ENCODE assay signal across 14 cellular contexts in genomic region chr7:12839508-12840153, GRCh38.
A peak's percentile ranks its signal among the peaks of the same experiment; 100 is the strongest.
DNase-seq lines count a peak whose midpoint lies in the region; ATAC-seq and TF ChIP-seq lines count a peak whose summit lies in the region.
"Had no signal": no experiment of that assay in that cellular context is flagged by ENCODE, and none has a peak within 500 bp of the region (broad histone marks: within the 10 kb centered on the region; RNA-seq: fewer than 3 reads in every experiment).

No MANE protein-coding gene starts in this region.

- H3K4me1 ChIP-seq in HUES6 (ENCODE audit: control insufficient read depth, insufficient read depth, low read length): peaks cover 16% of the 10 kb centered on the region
- no peaks in the 10 kb centered on the region for H3K4me1 ChIP-seq in right cardiac atrium (ENCODE audit: control insufficient read depth, insufficient read depth, low read length)
- H3K4me1 ChIP-seq: gastrocnemius medialis had no signal

- H3K4me1 Mint-ChIP-seq in WTC11: peaks cover 12% of the 10 kb centered on the region
- H3K4me1 Mint-ChIP-seq: central memory CD8-positive, alpha-beta T cell; T-cell had no signal

- peaks cover 20% of the 10 kb centered on the region for H3K36me3 Mint-ChIP-seq in WTC11

- DNase-seq in DMS153 treated with DMSO at 0.1 percent for 48 hours (lab: John Stamatoyannopoulos, UW; ENCODE audit: unreplicated experiment) (peak; percentile 23), WTC11 (ENCODE audit: low spot score) (peak; percentile 62), iris pigment epithelial cell (ENCODE audit: low read depth) (peak; percentile 3), G401 (ENCODE audit: low spot score) (no peak), NCI-H510A (lab: John Stamatoyannopoulos, UW) (no peak), GDM1 (lab: John Stamatoyannopoulos, UW) (no peak), right cardiac atrium (no peak)
- DNase-seq: gastrocnemius medialis, HCEC 1CT, kidney glomerular epithelial cell, NCI-H345, T-cell had no signal

- H3K27me3 ChIP-seq in HUES6 (ENCODE audit: control insufficient read depth, insufficient read depth, low read length) (no peaks in the 10 kb centered on the region), right cardiac atrium (ENCODE audit: control insufficient read depth, insufficient read depth) (no peaks in the 10 kb centered on the region)
- H3K27me3 ChIP-seq: gastrocnemius medialis had no signal

- H3K4me3 Mint-ChIP-seq in WTC11: peak overlapping the region; percentile 24
- H3K4me3 Mint-ChIP-seq: central memory CD8-positive, alpha-beta T cell; T-cell had no signal

- POLR2A ChIA-PET in WTC11 (lab: Charles Lee): no interaction called here

- no peak for TF ChIP-seq CTCF in WTC11 (IDR thresholded peaks at IDR 0.05)

- in situ Hi-C loops in G401 (cut with HindIII; ENCODE audit: low sequenced_read_pairs): no loop called here

- no peak overlapping the region for H3K9ac ChIP-seq in HUES6 (ENCODE audit: low read length)

- ATAC-seq in WTC11: peak; percentile 89
- no peak for ATAC-seq in right cardiac atrium
- ATAC-seq: gastrocnemius medialis, T-cell had no signal

- H3K27ac ChIP-seq in HUES6 (ENCODE audit: low read depth, low read length) (no peak overlapping the region), right cardiac atrium (ENCODE audit: low read length) (no peak overlapping the region)
- H3K27ac ChIP-seq: gastrocnemius medialis had no signal

- CTCF ChIA-PET in WTC11 (lab: Charles Lee): interaction anchor here (1.7 kb wide), 1 partner anchor 153 kb away, joined by 7 read pairs; no protein-coding TSS in a partner anchor

- no peaks in the 10 kb centered on the region for H3K27me3 Mint-ChIP-seq in WTC11 (ENCODE audit: low read depth)
- H3K27me3 Mint-ChIP-seq: central memory CD8-positive, alpha-beta T cell had no signal

- no peak overlapping the region for H3K27ac Mint-ChIP-seq in WTC11
- H3K27ac Mint-ChIP-seq: T-cell had no signal

- H3K4me3 ChIP-seq in HUES6 (ENCODE audit: low read depth, low read length) (peak overlapping the region; percentile 52), right cardiac atrium (ENCODE audit: low read length) (no peak overlapping the region)
- H3K4me3 ChIP-seq: gastrocnemius medialis had no signal

- H3K36me3 ChIP-seq in HUES6 (ENCODE audit: control insufficient read depth, insufficient read depth, low read length): no peaks in the 10 kb centered on the region
- H3K36me3 ChIP-seq: gastrocnemius medialis had no signal

- 73% methylated on average over 11 of the region's 11 CpGs for WGBS in right cardiac atrium

- H3K9me3 Mint-ChIP-seq in WTC11: peaks cover 43% of the 10 kb centered on the region

- intact Hi-C loops in right cardiac atrium (cut with DNase I): no loop called here

- peaks cover 6% of the 10 kb centered on the region for H3K9me3 ChIP-seq in HUES6 (ENCODE audit: control insufficient read depth, insufficient read depth, low read depth, low read length)
- H3K9me3 ChIP-seq in right cardiac atrium (ENCODE audit: control insufficient read depth, low read length): no peaks in the 10 kb centered on the region
- H3K9me3 ChIP-seq: gastrocnemius medialis had no signal

TF ChIP-seq in WTC11, 78 proteins besides CTCF, POLR2A, EP300 and RAD21:
- no peak for TF ChIP-seq IRF1 (CRISPR knock-in tag; IDR thresholded peaks at IDR 0.05)
- TF ChIP-seq NFYB (CRISPR knock-in tag; conservative IDR thresholded peaks at IDR 0.05; ENCODE audit: low read depth): no peak
- 0 out of 2 replicates have a peak, but pooled peaks have one; percentile 49 for TF ChIP-seq FOXP4 (CRISPR knock-in tag; IDR thresholded peaks at IDR 0.05)
- 0 out of 2 replicates have a peak, but pooled peaks have one; percentile 41 for TF ChIP-seq ZNF232 (CRISPR knock-in tag; IDR thresholded peaks at IDR 0.05)
- no peak for TF ChIP-seq MXD4 (CRISPR knock-in tag; IDR thresholded peaks at IDR 0.05; ENCODE audit: borderline replicate concordance)
- TF ChIP-seq PRDM15 (CRISPR knock-in tag; IDR thresholded peaks at IDR 0.05): no peak
- TF ChIP-seq KAT7 (CRISPR knock-in tag; IDR thresholded peaks at IDR 0.05; ENCODE audit: borderline replicate concordance): 0 out of 2 replicates have a peak, but pooled peaks have one; percentile 54

Comparison
In these comparisons a context has a peak if more than half of its experiments do, and no peak if none do; other contexts are left out.
1. DNase-seq: peak in DMS153 treated with DMSO at 0.1 percent for 48 hours (single experiment), WTC11 (single experiment) and iris pigment epithelial cell (single experiment); none in G401 (single experiment), NCI-H510A (single experiment), GDM1 (single experiment) and right cardiac atrium (0 of 3).